27 cellular contexts compared by ENCODE assay signal in the genomic region with DNA sequence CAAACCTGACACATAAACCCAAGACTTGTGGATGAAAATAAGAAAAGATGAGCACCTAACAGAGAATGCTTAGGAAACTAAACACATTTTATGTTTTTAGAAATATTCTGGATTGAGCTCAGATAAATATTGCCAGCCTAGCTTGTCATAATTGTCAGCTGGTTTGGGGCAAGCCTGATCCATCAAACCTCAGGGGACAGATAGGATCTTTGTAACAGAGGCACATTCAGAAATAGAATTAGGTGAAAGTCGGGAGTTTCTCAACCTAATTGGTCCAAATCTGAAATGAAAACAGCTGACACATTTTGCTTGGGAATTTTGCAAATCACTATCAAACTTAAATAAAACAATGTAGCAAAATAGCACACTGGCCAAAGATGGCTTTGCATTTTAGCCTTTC.
"Had no signal": no experiment of that assay in that cellular context is flagged by ENCODE, and none has a peak within 500 bp of the region (broad histone marks: within the 10 kb centered on the region; RNA-seq: fewer than 3 reads in every experiment).

No MANE protein-coding gene starts in this region.

- H3K9me3 ChIP-seq: ascending aorta had no signal

- DNase-seq: activated B cell treated with CpG ODN at 0.5 μM for 24 hours; activated CD4-positive, alpha-beta memory T cell treated with anti-CD3 and anti-CD28 coated beads for 36 hours; activated CD4-positive, alpha-beta T cell treated with anti-CD3 and anti-CD28 coated beads for 4 hours; activated CD4-positive, alpha-beta T cell treated with anti-CD3 and anti-CD28 coated beads, Interleukin-2, amount 10 ng/mL, durations not matched to agents 24 days and 14 days; activated CD4-positive, alpha-beta T cell treated with anti-CD3 and anti-CD28 coated beads, Interleukin-2, amount 50 U/mL, for 1 hour; activated CD4-positive, alpha-beta T cell treated with anti-CD3 and anti-CD28 coated beads, Interleukin-2, amount 50 U/mL, for 4 hours; activated CD4-positive, CD25-positive, alpha-beta regulatory T cell treated with anti-CD3 and anti-CD28 coated beads, Interleukin-2, amount 50 U/mL, for 72 hours; activated CD8-positive, alpha-beta memory T cell treated with anti-CD3 and anti-CD28 coated beads, Interleukin-2, amount 10 ng/mL, durations not matched to agents 7 days and 5 days; activated CD8-positive, alpha-beta memory T cell treated with anti-CD3 and anti-CD28 coated beads, Interleukin-2, amount 50 U/mL, for 48 hours; activated CD8-positive, alpha-beta T cell treated with anti-CD3 and anti-CD28 coated beads for 36 hours; activated effector memory CD4-positive, alpha-beta T cell treated with Interleukin-2 at 50 U/mL for 16 hours; activated gamma-delta T cell; activated naive CD4-positive, alpha-beta T cell treated with anti-CD3 and anti-CD28 coated beads, Interleukin-2, amount 10 ng/mL, durations not matched to agents 7 days and 5 days; activated naive CD4-positive, alpha-beta T cell treated with Interleukin-2 at 50 U/mL for 16 hours; activated naive CD8-positive, alpha-beta T cell treated with anti-CD3 and anti-CD28 coated beads, Interleukin-2, amount 10 ng/mL, durations not matched to agents 7 days and 5 days; activated naive CD8-positive, alpha-beta T cell treated with anti-CD3 and anti-CD28 coated beads, Interleukin-2, amount 50 U/mL, for 24 hours; activated T-cell treated with anti-CD3 and anti-CD28 coated beads, Interleukin-2, amount 50 U/mL, for 24 hours; activated T-cell treated with anti-CD3 and anti-CD28 coated beads, Interleukin-2, amount 50 U/mL, for 48 hours; amygdala; anterior cingulate cortex; cerebellar nuclear complex; T-helper 1 cell; T-helper 2 cell; T-helper 9 cell had no signal

- H3K27me3 ChIP-seq: ascending aorta, cardiac muscle cell had no signal

- H3K4me3 ChIP-seq: ascending aorta, cardiac muscle cell had no signal

- H3K4me1 ChIP-seq: ascending aorta had no signal

- H3K27ac ChIP-seq: ascending aorta, cardiac muscle cell, VCaP had no signal

- H3K36me3 ChIP-seq: ascending aorta, cardiac muscle cell had no signal
